Comparison of ENCODE assay signal across 16 cellular contexts in genomic region chr3:169283902-169284451, GRCh38.
DNase-seq lines count a peak whose midpoint lies in the region; ATAC-seq and TF ChIP-seq lines count a peak whose summit lies in the region.
"Had no signal": no experiment of that assay in that cellular context is flagged by ENCODE, and none has a peak within 500 bp of the region (broad histone marks: within the 10 kb centered on the region; RNA-seq: fewer than 3 reads in every experiment).

No MANE protein-coding gene starts in this region.

- H3K4ac ChIP-seq in mesenchymal stem cell (ENCODE audit: low read depth in 1 of 2, low read length in 2 of 2) = no peak overlapping the region

- no peaks in the 10 kb centered on the region for H3K9me3 ChIP-seq in transverse colon
- no peaks in the 10 kb centered on the region for H3K9me3 ChIP-seq in CD8-positive, alpha-beta T cell (ENCODE audit: low read length)
- H3K9me3 ChIP-seq in mesenchymal stem cell (ENCODE audit: control insufficient read depth, low read length) = no peaks in the 10 kb centered on the region
- H3K9me3 ChIP-seq: Peyer's patch had no signal

- no peak for TF ChIP-seq CTCF in transverse colon (IDR thresholded peaks at IDR 0.05)
- no peak for TF ChIP-seq CTCF in CD8-positive, alpha-beta T cell (IDR thresholded peaks at IDR 0.05)

- H3K4me2 ChIP-seq in mesenchymal stem cell (ENCODE audit: low read length, poor library complexity, severe bottlenecking) = no peak overlapping the region

- peak; percentile 16 for ATAC-seq in left colon
- ATAC-seq in CD8-positive, alpha-beta T cell = no peak

- H3K23ac ChIP-seq in mesenchymal stem cell (ENCODE audit: low read length in 2 of 2) = no peak overlapping the region

- no peak for TF ChIP-seq EP300 in transverse colon (IDR thresholded peaks at IDR 0.05; ENCODE audit: low read depth)

- 55 to 58% methylated on average over 3 to 9 of the region's 9 CpGs for WGBS in transverse colon (ENCODE audit: low coverage in 1 of 2), 2 donors
- WGBS in mesenchymal stem cell = 72% methylated on average over 9 of the region's 9 CpGs

- H3K14ac ChIP-seq in mesenchymal stem cell (ENCODE audit: low read length in 2 of 2) = peak overlapping the region in 1 of 2 experiments; percentile 22

- no peaks in the 10 kb centered on the region for H3K4me1 Mint-ChIP-seq in CD8-positive, alpha-beta T cell (ENCODE audit: low read depth)
- H3K4me1 Mint-ChIP-seq: B cell had no signal

- no peak overlapping the region for H3K27ac Mint-ChIP-seq in CD8-positive, alpha-beta T cell
- H3K27ac Mint-ChIP-seq: B cell; CD4-positive, alpha-beta T cell had no signal

- no peak overlapping the region for H3K9ac ChIP-seq in mesenchymal stem cell (ENCODE audit: low read length)

- no peak overlapping the region for H2BK5ac ChIP-seq in mesenchymal stem cell (ENCODE audit: low read depth, low read length, poor library complexity, severe bottlenecking)

- H2AK5ac ChIP-seq in mesenchymal stem cell (ENCODE audit: low read length, severe bottlenecking) = no peak overlapping the region

- H3K79me1 ChIP-seq in mesenchymal stem cell (replicated peaks; ENCODE audit: low read length, poor library complexity, severe bottlenecking) = no peaks in the 10 kb centered on the region

- no peak overlapping the region for H2BK15ac ChIP-seq in mesenchymal stem cell (ENCODE audit: low read depth, poor library complexity, severe bottlenecking)

- in situ Hi-C loops in transverse colon (cut with MboI; ENCODE audit: low pct_ligation_motif_present in 1 of 4, low pct_unique_long_range_greater_than_20kb in 1 of 4, low sequenced_read_pairs in 3 of 4) = no loop called here

- peak overlapping the region in 3 of 4 donors; percentile 46 to 73 (median 61) for H3K27ac ChIP-seq in transverse colon
- no peak overlapping the region for H3K27ac ChIP-seq in CD8-positive, alpha-beta T cell (ENCODE audit: low read depth, low read length)
- no peak overlapping the region for H3K27ac ChIP-seq in mesenchymal stem cell (ENCODE audit: low read length, poor library complexity, severe bottlenecking)

- CTCF ChIA-PET in CD8-positive, alpha-beta T cell (lab: Charles Lee) = no interaction called here

- POLR2A ChIA-PET in CD8-positive, alpha-beta T cell (lab: Charles Lee) = no interaction called here

- intact Hi-C loops in left colon (cut with DNase I, micrococcal nuclease) (no loop called here), transverse colon (cut with DNase I; ENCODE audit: low total_unique reads) (no loop called here)
- intact Hi-C loops in CD8-positive, alpha-beta T cell (cut with DNase I, micrococcal nuclease) = no loop called here

- H3K18ac ChIP-seq in mesenchymal stem cell (ENCODE audit: low read depth in 1 of 2, low read length in 2 of 2) = no peak overlapping the region

- DNase-seq in HT-29 (ENCODE audit: low spot score) = peak; percentile 36
- peak; percentile 43 for DNase-seq in NCI-H82 treated with DMSO at 0.1 percent for 48 hours (lab: John Stamatoyannopoulos, UW; ENCODE audit: unreplicated experiment)
- DNase-seq in left colon = peak in 1 of 2 donors; percentile 31
- no peak for DNase-seq in transverse colon
- no peak for DNase-seq in CD8-positive, alpha-beta T cell
- DNase-seq in mesenchymal stem cell = no peak
- DNase-seq in T1000 (lab: John Stamatoyannopoulos, UW) = no peak
- DNase-seq: ACHN; CD4-positive, alpha-beta T cell; MG63; NCI-H1105 treated with DMSO at 0.1 percent for 48 hours; NCI-H187 treated with DMSO at 0.1 percent for 48 hours; NCI-H226; Peyer's patch; SHP77 had no signal

- H3K9me3 Mint-ChIP-seq in CD8-positive, alpha-beta T cell = no peaks in the 10 kb centered on the region
- H3K9me3 Mint-ChIP-seq: CD4-positive, alpha-beta T cell had no signal

- H3K27me3 Mint-ChIP-seq in CD8-positive, alpha-beta T cell (ENCODE audit: low read depth) = no peaks in the 10 kb centered on the region
- H3K27me3 Mint-ChIP-seq: B cell had no signal

- no peak overlapping the region for H2BK12ac ChIP-seq in mesenchymal stem cell (ENCODE audit: low read length in 2 of 2)

- no peak overlapping the region for H4K8ac ChIP-seq in mesenchymal stem cell (ENCODE audit: low read length)

- H3K4me3 ChIP-seq in transverse colon (no peak overlapping the region), mesenchymal stem cell (ENCODE audit: insufficient read depth in 1 of 2, low read depth in 1 of 2, low read length in 2 of 2) (no peak overlapping the region)
- no peak overlapping the region for H3K4me3 ChIP-seq in CD8-positive, alpha-beta T cell (ENCODE audit: low read depth, low read length)
- H3K4me3 ChIP-seq: MG63, Peyer's patch had no signal

- no peak overlapping the region for H3K4me3 Mint-ChIP-seq in CD8-positive, alpha-beta T cell
- H3K4me3 Mint-ChIP-seq: B cell; CD4-positive, alpha-beta T cell had no signal

- H3K36me3 ChIP-seq in transverse colon (no peaks in the 10 kb centered on the region), mesenchymal stem cell (ENCODE audit: control insufficient read depth in 1 of 2, insufficient read depth in 2 of 2, low read depth in 1 of 2, low read length in 2 of 2) (no peaks in the 10 kb centered on the region)
- H3K36me3 ChIP-seq in CD8-positive, alpha-beta T cell (ENCODE audit: insufficient read depth, low read length) = no peaks in the 10 kb centered on the region
- H3K36me3 ChIP-seq: MG63, Peyer's patch had no signal

- no peaks in the 10 kb centered on the region for H3K27me3 ChIP-seq in transverse colon
- no peaks in the 10 kb centered on the region for H3K27me3 ChIP-seq in CD8-positive, alpha-beta T cell (ENCODE audit: insufficient read depth, low read length)
- peaks cover 0 to 9% of the 10 kb centered on the region in 2 experiments for H3K27me3 ChIP-seq in mesenchymal stem cell (ENCODE audit: control insufficient read depth in 1 of 2, insufficient read depth in 1 of 2, low read length in 2 of 2)
- H3K27me3 ChIP-seq: MG63, Peyer's patch had no signal

- TF ChIP-seq POLR2A in transverse colon (IDR thresholded peaks at IDR 0.05) = no peak

- no peak overlapping the region for H2AFZ ChIP-seq in mesenchymal stem cell (ENCODE audit: low read depth, low read length)

- H3K36me3 Mint-ChIP-seq in CD8-positive, alpha-beta T cell = no peaks in the 10 kb centered on the region

- H4K91ac ChIP-seq in mesenchymal stem cell (ENCODE audit: low read length) = no peak overlapping the region

- H2BK120ac ChIP-seq in mesenchymal stem cell (ENCODE audit: low read depth, low read length) = no peak overlapping the region

- H3K4me1 ChIP-seq in transverse colon = peaks cover 6 to 59% (median 36%) of the 10 kb centered on the region in 4 donors
- no peaks in the 10 kb centered on the region for H3K4me1 ChIP-seq in CD8-positive, alpha-beta T cell (ENCODE audit: insufficient read depth, low read length)
- no peaks in the 10 kb centered on the region for H3K4me1 ChIP-seq in mesenchymal stem cell (ENCODE audit: control insufficient read depth, insufficient read depth, low read depth, low read length)
- H3K4me1 ChIP-seq: Peyer's patch had no signal

Comparison
In these comparisons a context has a peak if more than half of its experiments do, and no peak if none do; other contexts are left out.
1. DNase-seq: peak in HT-29 (single experiment) and NCI-H82 treated with DMSO at 0.1 percent for 48 hours (single experiment); none in transverse colon (single experiment), CD8-positive, alpha-beta T cell (0 of 7), mesenchymal stem cell (single experiment) and T1000 (single experiment).
2. H3K27ac ChIP-seq: peak in transverse colon (3 of 4); none in CD8-positive, alpha-beta T cell (single experiment) and mesenchymal stem cell (single experiment).